In the genomic region with DNA sequence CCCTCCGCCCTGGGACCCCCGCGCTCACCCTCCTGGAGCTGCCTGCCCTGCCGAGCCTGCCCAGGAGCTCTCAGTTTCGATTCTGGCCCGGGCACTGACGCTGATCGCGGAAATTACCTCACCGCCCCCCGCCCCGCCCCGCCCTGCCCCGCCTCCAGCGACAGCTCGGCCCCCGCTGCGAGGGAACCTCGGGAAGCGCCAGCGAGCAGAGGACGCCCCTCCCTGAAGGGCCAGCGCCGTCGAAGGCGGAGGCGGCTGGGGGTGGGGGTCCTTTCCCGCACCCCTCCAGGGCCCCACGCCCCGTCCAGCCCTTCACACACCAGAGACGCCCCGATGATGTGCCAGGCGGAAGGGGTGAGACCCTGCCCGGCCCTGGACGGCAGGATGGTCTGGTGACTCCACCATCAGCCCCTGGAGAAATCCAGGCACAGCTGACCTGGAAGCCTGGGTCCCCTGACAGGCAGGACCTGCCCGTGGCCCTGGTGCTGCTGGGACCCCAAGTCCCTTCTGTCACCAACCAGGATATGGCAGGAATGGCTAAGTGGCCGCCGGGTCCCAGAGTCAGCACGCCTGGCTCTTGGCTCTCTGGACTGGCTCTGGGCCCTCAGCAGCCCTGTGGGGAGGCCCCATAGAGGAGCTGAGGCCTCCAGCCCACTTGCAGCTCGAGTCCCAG, we compare ENCODE assay signal across 7 cellular contexts. TPM values are rescaled to one million over a fixed set of nuclear protein-coding genes. Genes with fewer than 3 reads are reported as not detected.
DNase-seq lines count a peak whose midpoint lies in the region; ATAC-seq, FAIRE-seq and TF ChIP-seq lines count a peak whose summit lies in the region.

Gene HELZ2 (minus strand): TSS at position 84 of the 673 bp plus-strand sequence. CDS start 1,854 bp downstream, outside the sequence.

- FAIRE-seq in GM12892 (lab: Jason Lieb, UNC) = no peak

- ATAC-seq in activated naive CD4-positive, alpha-beta T cell treated with anti-CD3 and anti-CD28 coated beads, Interleukin-2, amount 50 U/mL, for 72 hours = peak; percentile 81 to 91
- no peak for ATAC-seq in GM21619 (IDR thresholded peaks at IDR 0.05; ENCODE audit: unreplicated experiment)

- TF ChIP-seq CTCF in cardiac muscle cell (IDR thresholded peaks at IDR 0.05; ENCODE audit: low read depth, low read length) (no peak), parathyroid adenoma (IDR thresholded peaks at IDR 0.05) (no peak)

- peak within 1 kb of the TSS; percentile 87 for H2AFZ ChIP-seq in parathyroid adenoma

- no peak within 1 kb of the TSS for H3K27ac ChIP-seq in cardiac muscle cell
- peak within 1 kb of the TSS; percentile 16 for H3K27ac ChIP-seq in parathyroid adenoma

- in situ Hi-C loops in SK-MEL-5 (cut with HindIII; ENCODE audit: low pct_unique_long_range_greater_than_20kb, low sequenced_read_pairs) = no loop called here

- H3K36me3 Mint-ChIP-seq in activated naive CD4-positive, alpha-beta T cell treated with anti-CD3 and anti-CD28 coated beads, Interleukin-2, amount 50 U/mL, for 72 hours = no peaks in the 10 kb centered on the region

- H3K27me3 ChIP-seq in cardiac muscle cell (no peaks in the 10 kb centered on the region), parathyroid adenoma (ENCODE audit: control insufficient read depth, insufficient read depth, low read length) (no peaks in the 10 kb centered on the region)

- H3K9me3 ChIP-seq in cardiac muscle cell (ENCODE audit: low read depth) (no peaks in the 10 kb centered on the region), parathyroid adenoma (ENCODE audit: control insufficient read depth, low read length) (no peaks in the 10 kb centered on the region)

- H3K79me2 ChIP-seq in parathyroid adenoma = no peaks in the 10 kb centered on the region

- peak within 1 kb of the TSS; percentile 95 for H3K4me2 ChIP-seq in parathyroid adenoma (ENCODE audit: low read length)

- no peaks in the 10 kb centered on the region for H3K36me3 ChIP-seq in cardiac muscle cell
- H3K36me3 ChIP-seq in parathyroid adenoma (ENCODE audit: control insufficient read depth, insufficient read depth, low read length) = no peaks in the 10 kb centered on the region

- H3K4me3 ChIP-seq in cardiac muscle cell = peak within 1 kb of the TSS; percentile 59
- peak within 1 kb of the TSS; percentile 56 for H3K4me3 ChIP-seq in parathyroid adenoma (ENCODE audit: low read depth, low read length)

- H3K9ac ChIP-seq in parathyroid adenoma = no peak within 1 kb of the TSS

- no peaks in the 10 kb centered on the region for H3K9me3 Mint-ChIP-seq in activated naive CD4-positive, alpha-beta T cell treated with anti-CD3 and anti-CD28 coated beads, Interleukin-2, amount 50 U/mL, for 72 hours

- H3K27ac Mint-ChIP-seq in activated naive CD4-positive, alpha-beta T cell treated with anti-CD3 and anti-CD28 coated beads, Interleukin-2, amount 50 U/mL, for 72 hours = peak within 1 kb of the TSS in 1 of 2 donors; percentile 50

- DNase-seq in GM12892 (ENCODE audit: insufficient read length) = peak; percentile 86
- peak; percentile 92 for DNase-seq in HuH-7.5 (ENCODE audit: low spot score)
- peak; percentile 69 for DNase-seq in SK-MEL-5 (ENCODE audit: low read depth, low spot score)
- no peak for DNase-seq in activated naive CD4-positive, alpha-beta T cell treated with anti-CD3 and anti-CD28 coated beads, Interleukin-2, amount 50 U/mL, for 72 hours (ENCODE audit: low spot score in 2 of 2)
- DNase-seq in cardiac muscle cell (ENCODE audit: low read depth in 1 of 2, low spot score in 1 of 2) = peak; percentile 67 to 78

- no peak for TF ChIP-seq POLR2A in GM12892 (IDR thresholded peaks at IDR 0.05; ENCODE audit: low read depth, low read length)

- no peaks in the 10 kb centered on the region for H3K4me1 ChIP-seq in cardiac muscle cell (ENCODE audit: low read depth)
- H3K4me1 ChIP-seq in parathyroid adenoma = no peaks in the 10 kb centered on the region

RNA-seq across cellular contexts. Expression of gene HELZ2, which starts in this region (rescaled TPM):
- 10.3 TPM for polyA plus RNA-seq in GM12892 (2012; ENCODE audit: missing spikeins)
- 20.7 and 21.7 TPM in 2 replicates for total RNA-seq in SK-MEL-5 (2014; rRNA removed; shearing (Covaris generic))
- polyA plus RNA-seq in SK-MEL-5 (2015; cell fraction: cytosol; rRNA removed) = 20.0 and 28.0 TPM in 2 replicates
- 48.4 and 49.2 TPM in 2 replicates for polyA plus RNA-seq in SK-MEL-5 (2015; cell fraction: nucleus; rRNA removed)
- 10 to 100 TPM in 1 of 2 donors, 1 to 10 TPM in 1; 3.1 to 28.8 TPM for total RNA-seq in activated naive CD4-positive, alpha-beta T cell treated with anti-CD3 and anti-CD28 coated beads, Interleukin-2, amount 50 U/mL, for 72 hours
- 8.7 and 14.3 TPM in 2 replicates for total RNA-seq in cardiac muscle cell
- 1.4 and 1.7 TPM in 2 replicates for polyA plus RNA-seq in cardiac muscle cell

Comparison
In these comparisons a context has a peak if more than half of its experiments do, and no peak if none do; other contexts are left out.
1. DNase-seq: peak in GM12892 (single experiment), HuH-7.5 (single experiment), SK-MEL-5 (single experiment) and cardiac muscle cell (2 of 2); none in activated naive CD4-positive, alpha-beta T cell treated with anti-CD3 and anti-CD28 coated beads, Interleukin-2, amount 50 U/mL, for 72 hours (0 of 2).